1 cellular context compared by ENCODE assay signal in the genomic region with DNA sequence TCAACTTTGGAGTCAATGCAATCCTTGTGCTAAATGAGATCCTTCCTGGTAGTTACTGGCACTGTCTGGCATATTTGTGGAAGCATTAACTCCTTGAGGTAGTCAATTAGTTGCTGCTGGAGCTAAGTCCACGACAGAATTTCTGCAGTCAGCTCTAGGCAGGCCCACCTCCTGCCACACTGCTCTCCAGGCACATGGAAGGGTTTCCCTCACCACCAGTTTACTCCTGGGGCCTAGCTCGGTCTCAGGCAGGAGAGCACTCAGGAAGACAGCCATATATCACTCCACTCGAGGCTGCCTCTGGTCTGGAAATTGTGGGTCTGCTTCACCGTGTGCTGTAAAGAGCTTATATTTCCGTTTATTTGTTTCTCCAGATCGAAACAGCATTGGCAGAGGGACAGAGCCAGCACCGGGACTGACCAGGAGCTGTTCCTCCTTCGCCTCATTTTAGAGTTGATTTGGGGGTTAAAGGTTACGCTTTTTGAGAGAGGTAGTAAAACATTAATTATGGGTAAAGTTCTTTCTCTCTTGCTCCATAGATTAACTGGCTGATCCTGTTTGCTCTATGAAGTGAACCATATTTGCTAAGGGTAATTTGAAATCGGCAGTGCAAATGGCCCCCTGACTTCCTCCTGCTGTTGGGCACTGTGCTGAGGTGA.
TF ChIP-seq lines count a peak whose summit lies in the region.

No MANE protein-coding gene starts in this region.

TF ChIP-seq in liver, 16 proteins besides CTCF, POLR2A, EP300 and RAD21 (continued from another document):
- TF ChIP-seq, protein P1, sequence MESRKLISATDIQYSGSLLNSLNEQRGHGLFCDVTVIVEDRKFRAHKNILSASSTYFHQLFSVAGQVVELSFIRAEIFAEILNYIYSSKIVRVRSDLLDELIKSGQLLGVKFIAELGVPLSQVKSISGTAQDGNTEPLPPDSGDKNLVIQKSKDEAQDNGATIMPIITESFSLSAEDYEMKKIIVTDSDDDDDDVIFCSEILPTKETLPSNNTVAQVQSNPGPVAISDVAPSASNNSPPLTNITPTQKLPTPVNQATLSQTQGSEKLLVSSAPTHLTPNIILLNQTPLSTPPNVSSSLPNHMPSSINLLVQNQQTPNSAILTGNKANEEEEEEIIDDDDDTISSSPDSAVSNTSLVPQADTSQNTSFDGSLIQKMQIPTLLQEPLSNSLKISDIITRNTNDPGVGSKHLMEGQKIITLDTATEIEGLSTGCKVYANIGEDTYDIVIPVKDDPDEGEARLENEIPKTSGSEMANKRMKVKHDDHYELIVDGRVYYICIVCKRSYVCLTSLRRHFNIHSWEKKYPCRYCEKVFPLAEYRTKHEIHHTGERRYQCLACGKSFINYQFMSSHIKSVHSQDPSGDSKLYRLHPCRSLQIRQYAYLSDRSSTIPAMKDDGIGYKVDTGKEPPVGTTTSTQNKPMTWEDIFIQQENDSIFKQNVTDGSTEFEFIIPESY (IDR thresholded peaks at IDR 0.05) = peak; percentile 49
- TF ChIP-seq, protein P2, sequence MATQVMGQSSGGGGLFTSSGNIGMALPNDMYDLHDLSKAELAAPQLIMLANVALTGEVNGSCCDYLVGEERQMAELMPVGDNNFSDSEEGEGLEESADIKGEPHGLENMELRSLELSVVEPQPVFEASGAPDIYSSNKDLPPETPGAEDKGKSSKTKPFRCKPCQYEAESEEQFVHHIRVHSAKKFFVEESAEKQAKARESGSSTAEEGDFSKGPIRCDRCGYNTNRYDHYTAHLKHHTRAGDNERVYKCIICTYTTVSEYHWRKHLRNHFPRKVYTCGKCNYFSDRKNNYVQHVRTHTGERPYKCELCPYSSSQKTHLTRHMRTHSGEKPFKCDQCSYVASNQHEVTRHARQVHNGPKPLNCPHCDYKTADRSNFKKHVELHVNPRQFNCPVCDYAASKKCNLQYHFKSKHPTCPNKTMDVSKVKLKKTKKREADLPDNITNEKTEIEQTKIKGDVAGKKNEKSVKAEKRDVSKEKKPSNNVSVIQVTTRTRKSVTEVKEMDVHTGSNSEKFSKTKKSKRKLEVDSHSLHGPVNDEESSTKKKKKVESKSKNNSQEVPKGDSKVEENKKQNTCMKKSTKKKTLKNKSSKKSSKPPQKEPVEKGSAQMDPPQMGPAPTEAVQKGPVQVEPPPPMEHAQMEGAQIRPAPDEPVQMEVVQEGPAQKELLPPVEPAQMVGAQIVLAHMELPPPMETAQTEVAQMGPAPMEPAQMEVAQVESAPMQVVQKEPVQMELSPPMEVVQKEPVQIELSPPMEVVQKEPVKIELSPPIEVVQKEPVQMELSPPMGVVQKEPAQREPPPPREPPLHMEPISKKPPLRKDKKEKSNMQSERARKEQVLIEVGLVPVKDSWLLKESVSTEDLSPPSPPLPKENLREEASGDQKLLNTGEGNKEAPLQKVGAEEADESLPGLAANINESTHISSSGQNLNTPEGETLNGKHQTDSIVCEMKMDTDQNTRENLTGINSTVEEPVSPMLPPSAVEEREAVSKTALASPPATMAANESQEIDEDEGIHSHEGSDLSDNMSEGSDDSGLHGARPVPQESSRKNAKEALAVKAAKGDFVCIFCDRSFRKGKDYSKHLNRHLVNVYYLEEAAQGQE (IDR thresholded peaks at IDR 0.05) = peak; percentile 70
- TF ChIP-seq, protein P3, sequence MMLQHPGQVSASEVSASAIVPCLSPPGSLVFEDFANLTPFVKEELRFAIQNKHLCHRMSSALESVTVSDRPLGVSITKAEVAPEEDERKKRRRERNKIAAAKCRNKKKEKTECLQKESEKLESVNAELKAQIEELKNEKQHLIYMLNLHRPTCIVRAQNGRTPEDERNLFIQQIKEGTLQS (IDR thresholded peaks at IDR 0.05) = no peak
- peak in 1 of 2 donors; percentile 66 for TF ChIP-seq JUND (IDR thresholded peaks at IDR 0.05)
- TF ChIP-seq RXRA (IDR thresholded peaks at IDR 0.05) = peak; percentile 88 to 89
